27 cellular contexts compared by ENCODE assay signal in genomic region chr1:168333562-168334256, GRCh38.
"Had no signal": no experiment of that assay in that cellular context is flagged by ENCODE, and none has a peak within 500 bp of the region (broad histone marks: within the 10 kb centered on the region; RNA-seq: fewer than 3 reads in every experiment).

No MANE protein-coding gene starts in this region.

- H3K79me2 ChIP-seq: hepatocyte had no signal

- H3K4me2 ChIP-seq: hepatocyte had no signal

- H3K4me1 ChIP-seq: body of pancreas, left ventricle myocardium inferior, psoas muscle, tibial nerve had no signal

- H3K9me3 ChIP-seq: body of pancreas, left ventricle myocardium inferior, ovary, psoas muscle, tibial nerve had no signal

- H3K36me3 ChIP-seq: left ventricle myocardium inferior, ovary, tibial nerve had no signal

- H3K27me3 Mint-ChIP-seq: dendritic cell treated with granulocyte-macrophage colony-stimulating factor and Interleukin-4, amounts not matched to agents 40 ng/mL and 50 ng/mL, for 4 days; stimulated activated naive CD8-positive, alpha-beta T cell treated with anti-CD3 and anti-CD28 coated beads, Interleukin-15, amount 100 ng/mL, for 72 hours had no signal

- H3K4me1 Mint-ChIP-seq: stimulated activated naive CD8-positive, alpha-beta T cell treated with anti-CD3 and anti-CD28 coated beads, Interleukin-15, amount 100 ng/mL, for 72 hours had no signal

- FAIRE-seq: urothelium cell line had no signal

- DNase-seq: activated CD4-positive, alpha-beta T cell treated with anti-CD3 and anti-CD28 coated beads for 4 hours; activated CD4-positive, alpha-beta T cell treated with anti-CD3 and anti-CD28 coated beads, Interleukin-2, amount 50 U/mL, for 48 hours; activated CD4-positive, CD25-positive, alpha-beta regulatory T cell; activated CD8-positive, alpha-beta memory T cell treated with anti-CD3 and anti-CD28 coated beads, Interleukin-2, amount 50 U/mL, for 48 hours; activated naive CD4-positive, alpha-beta T cell; activated naive CD8-positive, alpha-beta T cell treated with anti-CD3 and anti-CD28 coated beads, Interleukin-2, amount 10 ng/mL, durations not matched to agents 7 days and 5 days; activated T-cell treated with anti-CD3 and anti-CD28 coated beads, Interleukin-2, amount 50 U/mL, for 4 hours; amygdala; body of pancreas; effector CD4-positive, alpha-beta T cell; foreskin keratinocyte; kidney glomerular epithelial cell; left ventricle myocardium inferior; naive thymus-derived CD4-positive, alpha-beta T cell; ovary; psoas muscle; right cardiac atrium; stimulated activated CD4-positive, alpha-beta T cell treated with anti-CD3 and anti-CD28 coated beads, Interleukin-1b, Interleukin-23, amount 100 ng/mL, for 48 hours; stimulated activated naive CD8-positive, alpha-beta T cell treated with anti-CD3 and anti-CD28 coated beads, Interleukin-15, amount 100 ng/mL, for 72 hours had no signal

- H3K27me3 ChIP-seq: body of pancreas, foreskin keratinocyte, hepatocyte, ovary, tibial nerve had no signal

- H3K9me3 Mint-ChIP-seq: activated naive CD8-positive, alpha-beta T cell treated with anti-CD3 and anti-CD28 coated beads, Interleukin-2, amount 10 ng/mL, durations not matched to agents 7 days and 5 days; activated T-cell treated with anti-CD3 and anti-CD28 coated beads, Interleukin-2, amount 50 U/mL, for 4 hours; neural crest cell; stimulated activated effector memory CD8-positive, alpha-beta T cell treated with anti-CD3 and anti-CD28 coated beads, Interleukin-12 subunit alpha, Interleukin-12 subunit beta, amount 100 ng/mL, for 72 hours; stimulated activated naive CD8-positive, alpha-beta T cell treated with anti-CD3 and anti-CD28 coated beads, Interleukin-15, amount 100 ng/mL, for 72 hours; T-helper 1 cell treated with Interleukin-12 subunit alpha and Interleukin-12 subunit beta and Interleukin-4 antibody, amounts not matched to agents 30 μg/mL and 1 μg/mL, for 36 hours had no signal

- H3K36me3 Mint-ChIP-seq: stimulated activated effector memory CD8-positive, alpha-beta T cell treated with anti-CD3 and anti-CD28 coated beads, Interleukin-12 subunit alpha, Interleukin-12 subunit beta, amount 100 ng/mL, for 72 hours had no signal

- H3K4me3 Mint-ChIP-seq: activated naive CD8-positive, alpha-beta T cell treated with anti-CD3 and anti-CD28 coated beads, Interleukin-2, amount 10 ng/mL, durations not matched to agents 7 days and 5 days; activated T-cell treated with anti-CD3 and anti-CD28 coated beads, Interleukin-2, amount 50 U/mL, for 4 hours; dendritic cell treated with granulocyte-macrophage colony-stimulating factor and Interleukin-4, amounts not matched to agents 40 ng/mL and 50 ng/mL, for 4 days; naive thymus-derived CD4-positive, alpha-beta T cell; neural crest cell; stimulated activated effector memory CD8-positive, alpha-beta T cell treated with anti-CD3 and anti-CD28 coated beads, Interleukin-12 subunit alpha, Interleukin-12 subunit beta, amount 100 ng/mL, for 72 hours; stimulated activated naive CD8-positive, alpha-beta T cell treated with anti-CD3 and anti-CD28 coated beads, Interleukin-15, amount 100 ng/mL, for 72 hours; T-helper 1 cell treated with Interleukin-12 subunit alpha and Interleukin-12 subunit beta and Interleukin-4 antibody, amounts not matched to agents 30 μg/mL and 1 μg/mL, for 36 hours had no signal

- H3K27ac ChIP-seq: body of pancreas, foreskin keratinocyte, hepatocyte, left ventricle myocardium inferior, ovary, psoas muscle, tibial nerve had no signal

- H3K4me3 ChIP-seq: body of pancreas, hepatocyte, left ventricle myocardium inferior, ovary, psoas muscle, tibial nerve had no signal

- H3K27ac Mint-ChIP-seq: activated naive CD8-positive, alpha-beta T cell treated with anti-CD3 and anti-CD28 coated beads, Interleukin-2, amount 10 ng/mL, durations not matched to agents 7 days and 5 days; activated T-helper 2 cell treated with anti-CD3 and anti-CD28 coated beads, Interferon-gamma antibody, Interleukin-2, Interleukin-4, amounts not matched to agents 10 μg/mL and 5 μg/mL and 100 μg/mL, durations not matched to agents 14 hours and 24 hours and 36 hours; dendritic cell treated with granulocyte-macrophage colony-stimulating factor and Interleukin-4, amounts not matched to agents 40 ng/mL and 50 ng/mL, for 4 days; naive thymus-derived CD4-positive, alpha-beta T cell; stimulated activated effector memory CD8-positive, alpha-beta T cell treated with anti-CD3 and anti-CD28 coated beads, Interleukin-12 subunit alpha, Interleukin-12 subunit beta, amount 100 ng/mL, for 72 hours; stimulated activated naive CD8-positive, alpha-beta T cell treated with anti-CD3 and anti-CD28 coated beads, Interleukin-15, amount 100 ng/mL, for 72 hours; T-helper 1 cell treated with Interleukin-12 subunit alpha and Interleukin-12 subunit beta and Interleukin-4 antibody, amounts not matched to agents 30 μg/mL and 1 μg/mL, for 36 hours had no signal

- ATAC-seq: activated T-cell treated with anti-CD3 and anti-CD28 coated beads, Interleukin-2, amount 50 U/mL, for 4 hours; body of pancreas; foreskin keratinocyte; naive thymus-derived CD4-positive, alpha-beta T cell; psoas muscle; right cardiac atrium; stimulated activated effector memory CD8-positive, alpha-beta T cell treated with anti-CD3 and anti-CD28 coated beads, Interleukin-12 subunit alpha, Interleukin-12 subunit beta, amount 100 ng/mL, for 72 hours; stimulated activated naive CD8-positive, alpha-beta T cell treated with anti-CD3 and anti-CD28 coated beads, Interleukin-15, amount 100 ng/mL, for 72 hours had no signal

- H2AFZ ChIP-seq: hepatocyte had no signal
